ENCODE assay signal across 7 cellular contexts in the genomic region with DNA sequence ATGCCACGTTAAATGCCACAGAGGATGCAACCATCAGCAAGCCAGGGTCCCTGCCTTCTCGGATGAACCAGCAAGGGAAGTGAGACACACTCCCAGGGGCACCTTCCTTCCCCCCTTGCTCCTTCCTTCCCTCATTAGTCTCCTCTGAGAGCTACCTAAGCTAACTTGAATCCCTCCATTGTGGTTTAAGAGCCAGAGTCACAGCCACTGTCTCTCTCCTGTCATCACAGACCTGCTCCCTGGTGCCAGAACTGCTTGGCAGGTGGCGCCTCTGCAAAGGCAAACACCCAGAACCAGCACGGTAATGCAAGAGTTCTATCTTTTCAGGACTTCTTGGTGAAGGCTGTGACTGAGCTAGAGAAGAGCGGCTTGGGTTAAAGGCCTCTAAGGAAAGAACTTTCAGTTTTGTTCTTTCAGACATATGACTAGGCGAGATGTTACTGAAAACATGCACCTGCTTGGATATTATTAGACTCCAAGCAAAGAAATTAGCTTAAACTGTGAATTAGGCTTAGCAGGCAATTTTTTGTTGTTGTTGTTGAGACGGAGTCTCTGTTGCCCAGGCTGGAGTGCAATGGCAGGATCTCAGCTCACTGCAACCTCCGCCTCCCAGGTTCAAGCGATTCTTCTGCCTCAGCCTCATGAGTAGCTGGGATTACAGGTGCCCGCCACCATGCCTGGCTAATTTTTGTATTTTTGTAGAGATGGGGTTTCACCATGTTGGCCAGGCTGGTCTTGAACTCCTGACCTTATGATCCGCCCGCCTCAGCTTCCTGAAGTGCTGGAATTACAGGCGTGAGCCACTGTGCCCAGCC. TPM values are rescaled to one million over a fixed set of nuclear protein-coding genes. Genes with fewer than 3 reads are reported as not detected.
DNase-seq lines count a peak whose midpoint lies in the region; ATAC-seq, FAIRE-seq and TF ChIP-seq lines count a peak whose summit lies in the region.
"Not testable (repeated sequence)": the region's sequence is repeated elsewhere in the genome, so short reads cannot be mapped to it uniquely, and the experiment has no call there.

No MANE protein-coding gene starts in this region.

- H3K4me1 ChIP-seq in mucosa of descending colon (ENCODE audit: low read depth): peaks cover 12% of the 10 kb centered on the region

- H3K27me3 Mint-ChIP-seq in WTC11 (ENCODE audit: low read depth); activated naive CD8-positive, alpha-beta T cell treated with anti-CD3 and anti-CD28 coated beads for 36 hours: not testable (repeated sequence)

- intact Hi-C loops in mucosa of descending colon (cut with DNase I, micrococcal nuclease): not testable (repeated sequence)

- H3K9me3 ChIP-seq in mucosa of descending colon: not testable (repeated sequence)

- not testable (repeated sequence) for H3K36me3 ChIP-seq in mucosa of descending colon (ENCODE audit: low read depth)

- not testable (repeated sequence) for H3K36me3 Mint-ChIP-seq in WTC11
- peaks cover 12% of the 10 kb centered on the region for H3K36me3 Mint-ChIP-seq in activated naive CD8-positive, alpha-beta T cell treated with anti-CD3 and anti-CD28 coated beads for 36 hours

- POLR2A ChIA-PET in WTC11 (lab: Charles Lee): interaction anchor here (0.5 kb wide), 1 partner anchor 182 kb away, joined by 4 read pairs; no protein-coding TSS in a partner anchor

- TF ChIP-seq CTCF in WTC11 (IDR thresholded peaks at IDR 0.05); mucosa of descending colon (IDR thresholded peaks at IDR 0.05): not testable (repeated sequence)

- H3K4me3 Mint-ChIP-seq in WTC11; activated naive CD8-positive, alpha-beta T cell treated with anti-CD3 and anti-CD28 coated beads for 36 hours: not testable (repeated sequence)

- not testable (repeated sequence) for H3K9me3 Mint-ChIP-seq in WTC11; activated naive CD8-positive, alpha-beta T cell treated with anti-CD3 and anti-CD28 coated beads for 36 hours

- H3K4me1 Mint-ChIP-seq in WTC11: not testable (repeated sequence)
- H3K4me1 Mint-ChIP-seq in activated naive CD8-positive, alpha-beta T cell treated with anti-CD3 and anti-CD28 coated beads for 36 hours: peaks cover 32% of the 10 kb centered on the region

- peak; percentile 91 for FAIRE-seq in GM12892 (lab: Jason Lieb, UNC)

- H3K4me3 ChIP-seq in mucosa of descending colon: not testable (repeated sequence)

- DNase-seq in GM12892 (ENCODE audit: insufficient read length); WTC11 (ENCODE audit: low spot score); activated naive CD8-positive, alpha-beta T cell treated with anti-CD3 and anti-CD28 coated beads for 36 hours; mucosa of descending colon: not testable (repeated sequence)

- ATAC-seq in GM19438 (IDR thresholded peaks at IDR 0.05; ENCODE audit: low read depth, unreplicated experiment): peak; percentile 70
- ATAC-seq in HG02798 (IDR thresholded peaks at IDR 0.05; ENCODE audit: poor library complexity, unreplicated experiment): peak; percentile 85
- ATAC-seq in HG03469 (IDR thresholded peaks at IDR 0.05; ENCODE audit: unreplicated experiment): peak; percentile 57
- ATAC-seq in WTC11: not testable (repeated sequence)
- ATAC-seq in mucosa of descending colon: peak; percentile 50

- TF ChIP-seq POLR2A in GM12892 (IDR thresholded peaks at IDR 0.05; ENCODE audit: low read depth, low read length): peak; percentile 41; the same call in 1 of the 2 replicates

- 0 out of 2 replicates have a peak overlapping the region, but pooled peaks have one; percentile 11 for H3K27ac Mint-ChIP-seq in WTC11
- peak overlapping the region; percentile 9 for H3K27ac Mint-ChIP-seq in activated naive CD8-positive, alpha-beta T cell treated with anti-CD3 and anti-CD28 coated beads for 36 hours

- CTCF ChIA-PET in WTC11 (lab: Charles Lee): interaction anchor here (1.2 to 1.4 kb wide), 2 partner anchors 12 to 57 kb away, joined by 3 to 4 read pairs; no protein-coding TSS in a partner anchor

RNA-seq across cellular contexts. Expression of gene ERN1, which starts 8.8 kb away (rescaled TPM):
- 7.7 TPM for polyA plus RNA-seq in GM12892 (2012; ENCODE audit: missing spikeins)
- 6.5 to 8.6 TPM (median 7.6 TPM) in 3 replicates for total RNA-seq in WTC11 (2021)
- total RNA-seq in activated naive CD8-positive, alpha-beta T cell treated with anti-CD3 and anti-CD28 coated beads for 36 hours: 1 to 10 TPM; 7.6 to 9.0 TPM
- total RNA-seq in mucosa of descending colon: 10 to 100 TPM; 18.4 to 27.1 (median 21.7) TPM
